Comparison of ENCODE assay signal across 16 cellular contexts in the genomic region with DNA sequence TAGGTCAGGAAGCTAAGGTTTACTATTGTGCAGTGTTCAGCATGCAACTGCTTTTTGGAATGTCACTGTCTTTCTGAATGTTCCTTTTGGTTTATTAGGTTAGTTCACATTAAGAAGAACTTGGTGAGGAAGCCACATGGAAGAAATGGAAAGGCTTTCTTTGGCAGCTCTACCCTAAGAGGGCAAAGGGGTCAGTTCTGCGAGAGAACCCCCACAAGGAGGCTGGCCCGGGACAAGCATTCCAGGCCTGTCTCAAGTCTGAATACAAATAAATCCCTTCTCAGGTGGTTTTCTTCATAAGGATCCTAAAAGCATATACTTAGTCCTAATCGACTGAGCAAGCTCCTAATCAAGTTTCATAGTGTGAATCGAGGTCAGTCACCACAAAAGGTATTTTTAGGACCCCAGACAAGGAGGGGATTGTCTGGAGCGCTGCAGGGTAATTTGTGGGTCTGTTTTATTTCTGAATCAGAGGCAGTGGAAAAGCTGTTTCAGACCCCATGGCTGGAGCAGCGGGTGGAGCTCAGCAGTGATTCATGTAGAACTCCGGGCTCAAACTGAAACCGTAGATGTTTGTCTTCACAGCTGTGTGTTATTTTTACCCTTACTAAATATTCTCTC.
DNase-seq lines count a peak whose midpoint lies in the region; ATAC-seq and TF ChIP-seq lines count a peak whose summit lies in the region.
"Had no signal": no experiment of that assay in that cellular context is flagged by ENCODE, and none has a peak within 500 bp of the region (broad histone marks: within the 10 kb centered on the region; RNA-seq: fewer than 3 reads in every experiment).

No MANE protein-coding gene starts in this region.

- peak overlapping the region; percentile 99 for H3K27ac Mint-ChIP-seq in chondrocyte (ENCODE audit: unreplicated experiment)
- H3K27ac Mint-ChIP-seq in activated naive CD4-positive, alpha-beta T cell treated with anti-CD3 and anti-CD28 coated beads for 36 hours: no peak overlapping the region
- H3K27ac Mint-ChIP-seq: activated CD4-positive, alpha-beta T cell treated with anti-CD3 and anti-CD28 coated beads, Interleukin-2, amount 10 ng/mL, durations not matched to agents 24 days and 14 days; activated naive CD8-positive, alpha-beta T cell treated with anti-CD3 and anti-CD28 coated beads, Interleukin-2, amount 10 ng/mL, durations not matched to agents 7 days and 5 days had no signal

- peaks cover 5% of the 10 kb centered on the region for H3K36me3 Mint-ChIP-seq in chondrocyte (ENCODE audit: low read depth)
- no peaks in the 10 kb centered on the region for H3K36me3 Mint-ChIP-seq in activated naive CD4-positive, alpha-beta T cell treated with anti-CD3 and anti-CD28 coated beads for 36 hours (ENCODE audit: low read depth)
- H3K36me3 Mint-ChIP-seq: activated naive CD8-positive, alpha-beta T cell treated with anti-CD3 and anti-CD28 coated beads, Interleukin-2, amount 10 ng/mL, durations not matched to agents 7 days and 5 days had no signal

- intact Hi-C loops in activated naive CD4-positive, alpha-beta T cell treated with anti-CD3 and anti-CD28 coated beads for 36 hours (cut with micrococcal nuclease): no loop called here

- H3K9me3 Mint-ChIP-seq in chondrocyte (ENCODE audit: low read depth): peaks cover 6% of the 10 kb centered on the region
- H3K9me3 Mint-ChIP-seq in activated naive CD4-positive, alpha-beta T cell treated with anti-CD3 and anti-CD28 coated beads for 36 hours: no peaks in the 10 kb centered on the region
- H3K9me3 Mint-ChIP-seq: activated CD4-positive, alpha-beta T cell treated with anti-CD3 and anti-CD28 coated beads, Interleukin-2, amount 10 ng/mL, durations not matched to agents 24 days and 14 days; activated naive CD8-positive, alpha-beta T cell treated with anti-CD3 and anti-CD28 coated beads, Interleukin-2, amount 10 ng/mL, durations not matched to agents 7 days and 5 days had no signal

- no peaks in the 10 kb centered on the region for H3K9me3 ChIP-seq in mesodermal cell (ENCODE audit: control insufficient read depth, low read length)
- H3K9me3 ChIP-seq: gastroesophageal sphincter, mucosa of descending colon, tibial nerve had no signal

- TF ChIP-seq CTCF in chondrocyte (IDR thresholded peaks at IDR 0.05): no peak

- H3K4me1 Mint-ChIP-seq in chondrocyte (ENCODE audit: low read depth): peaks cover 77% of the 10 kb centered on the region
- no peaks in the 10 kb centered on the region for H3K4me1 Mint-ChIP-seq in activated naive CD4-positive, alpha-beta T cell treated with anti-CD3 and anti-CD28 coated beads for 36 hours (ENCODE audit: low read depth)
- H3K4me1 Mint-ChIP-seq: activated CD4-positive, alpha-beta T cell treated with anti-CD3 and anti-CD28 coated beads, Interleukin-2, amount 10 ng/mL, durations not matched to agents 24 days and 14 days; activated naive CD8-positive, alpha-beta T cell treated with anti-CD3 and anti-CD28 coated beads, Interleukin-2, amount 10 ng/mL, durations not matched to agents 7 days and 5 days had no signal

- peaks cover 10% of the 10 kb centered on the region for H3K4me1 ChIP-seq in mesodermal cell (ENCODE audit: control insufficient read depth, insufficient read depth, low read length, poor library complexity, severe bottlenecking)

- H3K27ac ChIP-seq in mesodermal cell (ENCODE audit: low read depth, low read length, severe bottlenecking) (peak overlapping the region; percentile 65), caudate nucleus (ENCODE audit: low read depth, low read length) (no peak overlapping the region)

- no peak for ATAC-seq in GM18517 (IDR thresholded peaks at IDR 0.05; ENCODE audit: unreplicated experiment)
- ATAC-seq: gastroesophageal sphincter, mucosa of descending colon had no signal

- peak; percentile 72 for DNase-seq in A172 (ENCODE audit: low spot score)
- DNase-seq in M059J (ENCODE audit: low read depth): peak; percentile 69
- DNase-seq in chondrocyte (ENCODE audit: low spot score): no peak
- DNase-seq in activated naive CD4-positive, alpha-beta T cell treated with anti-CD3 and anti-CD28 coated beads for 36 hours: no peak
- DNase-seq in NCI-H2029 treated with DMSO at 0.1 percent for 48 hours (lab: John Stamatoyannopoulos, UW): no peak
- no peak for DNase-seq in caudate nucleus (lab: John Stamatoyannopoulos, UW)
- DNase-seq: activated CD4-positive, alpha-beta T cell treated with anti-CD3 and anti-CD28 coated beads, Interleukin-2, amount 10 ng/mL, durations not matched to agents 24 days and 14 days; activated naive CD8-positive, alpha-beta T cell treated with anti-CD3 and anti-CD28 coated beads, Interleukin-2, amount 10 ng/mL, durations not matched to agents 7 days and 5 days; mucosa of descending colon; NCI-H2107; SHP77; stimulated activated CD4-positive, alpha-beta T cell treated with anti-CD3 and anti-CD28 coated beads, Interleukin-4, amount 100 ng/mL, for 1 hour had no signal

- CTCF ChIA-PET in activated naive CD4-positive, alpha-beta T cell treated with anti-CD3 and anti-CD28 coated beads for 36 hours (lab: Charles Lee): no interaction called here

- WGBS in mesodermal cell (ENCODE audit: insufficient coverage in 2 of 2), 2 experiments: 69 to 81% methylated on average over 6 to 8 of the region's 8 CpGs

- no peak overlapping the region for H3K4me3 ChIP-seq in mesodermal cell (ENCODE audit: extremely low read depth, insufficient read depth, low read length, poor library complexity, severe bottlenecking)
- H3K4me3 ChIP-seq: mucosa of descending colon, tibial nerve had no signal

- peak overlapping the region; percentile 73 for H3K4me3 Mint-ChIP-seq in chondrocyte (ENCODE audit: unreplicated experiment)
- H3K4me3 Mint-ChIP-seq in activated naive CD4-positive, alpha-beta T cell treated with anti-CD3 and anti-CD28 coated beads for 36 hours: no peak overlapping the region
- H3K4me3 Mint-ChIP-seq: activated CD4-positive, alpha-beta T cell treated with anti-CD3 and anti-CD28 coated beads, Interleukin-2, amount 10 ng/mL, durations not matched to agents 24 days and 14 days; activated naive CD8-positive, alpha-beta T cell treated with anti-CD3 and anti-CD28 coated beads, Interleukin-2, amount 10 ng/mL, durations not matched to agents 7 days and 5 days had no signal

- no peaks in the 10 kb centered on the region for H3K27me3 Mint-ChIP-seq in chondrocyte (ENCODE audit: low read depth)
- H3K27me3 Mint-ChIP-seq in activated naive CD4-positive, alpha-beta T cell treated with anti-CD3 and anti-CD28 coated beads for 36 hours (ENCODE audit: low read depth): no peaks in the 10 kb centered on the region
- H3K27me3 Mint-ChIP-seq: activated CD4-positive, alpha-beta T cell treated with anti-CD3 and anti-CD28 coated beads, Interleukin-2, amount 10 ng/mL, durations not matched to agents 24 days and 14 days; activated naive CD8-positive, alpha-beta T cell treated with anti-CD3 and anti-CD28 coated beads, Interleukin-2, amount 10 ng/mL, durations not matched to agents 7 days and 5 days had no signal

- H3K36me3 ChIP-seq in mesodermal cell (ENCODE audit: control insufficient read depth, insufficient read depth, low read length): no peaks in the 10 kb centered on the region
- H3K36me3 ChIP-seq: gastroesophageal sphincter, tibial nerve had no signal

Comparison
In these comparisons a context has a peak if more than half of its experiments do, and no peak if none do; other contexts are left out.
1. DNase-seq: peak in A172 (single experiment) and M059J (single experiment); none in chondrocyte (single experiment), activated naive CD4-positive, alpha-beta T cell treated with anti-CD3 and anti-CD28 coated beads for 36 hours (single experiment), NCI-H2029 treated with DMSO at 0.1 percent for 48 hours (single experiment) and caudate nucleus (0 of 61).